ENCODE assay signal across 14 cellular contexts in the genomic region with DNA sequence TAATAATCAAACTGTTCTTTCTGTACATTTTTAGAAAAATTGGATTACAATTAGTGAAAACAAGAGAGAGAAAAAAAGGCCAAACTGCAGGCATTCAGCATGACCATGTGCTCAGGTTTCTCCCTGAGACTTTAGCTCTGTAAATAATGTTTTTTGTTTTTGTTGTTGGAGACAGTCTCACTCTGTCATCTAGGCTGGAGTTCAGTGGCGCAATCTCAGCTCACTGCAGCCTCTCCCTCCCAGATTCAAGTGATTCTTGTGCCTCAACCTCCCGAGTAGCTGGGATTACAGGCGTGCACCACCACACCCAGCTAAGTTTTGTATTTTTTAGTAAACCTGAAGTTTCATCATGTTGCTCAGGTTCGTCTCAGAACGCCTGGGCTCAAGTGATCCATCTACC. TPM values are rescaled to one million over a fixed set of nuclear protein-coding genes. Genes with fewer than 3 reads are reported as not detected.
DNase-seq lines count a peak whose midpoint lies in the region; ATAC-seq and TF ChIP-seq lines count a peak whose summit lies in the region.
"Had no signal": no experiment of that assay in that cellular context is flagged by ENCODE, and none has a peak within 500 bp of the region (broad histone marks: within the 10 kb centered on the region; RNA-seq: fewer than 3 reads in every experiment).

No MANE protein-coding gene starts in this region.

- TF ChIP-seq CTCF in heart right ventricle (IDR thresholded peaks at IDR 0.05): no peak
- no peak for TF ChIP-seq CTCF in mesothelial cell of epicardium (IDR thresholded peaks at IDR 0.05; ENCODE audit: unreplicated experiment)
- no peak for TF ChIP-seq CTCF in BE2C (IDR thresholded peaks at IDR 0.05; ENCODE audit: low read depth, low read length)

- no peak overlapping the region for H3K4me3 Mint-ChIP-seq in dendritic cell treated with granulocyte-macrophage colony-stimulating factor and Interleukin-4, amounts not matched to agents 40 ng/mL and 50 ng/mL, for 4 days
- H3K4me3 Mint-ChIP-seq in mesothelial cell of epicardium: no peak overlapping the region
- H3K4me3 Mint-ChIP-seq in natural killer cell treated with Interleukin-12 subunit alpha and Interleukin-12 subunit beta and Interleukin-15 and Interleukin-18, amount 100 ng/mL, for 72 hours: no peak overlapping the region
- H3K4me3 Mint-ChIP-seq: activated CD4-positive, alpha-beta memory T cell treated with anti-CD3 and anti-CD28 coated beads for 36 hours had no signal

- H3K27ac ChIP-seq in heart right ventricle: peak overlapping the region in 8 of 10 donors; percentile 63 to 77 (median 66)
- H3K27ac ChIP-seq: right lobe of liver had no signal

- WGBS in heart right ventricle, 2 donors: 94 to 96% methylated on average over 5 of the region's 5 CpGs

- intact Hi-C loops in heart right ventricle (cut with DNase I) (no loop called here), cardiac septum (cut with DNase I) (no loop called here)
- intact Hi-C loops in dendritic cell treated with granulocyte-macrophage colony-stimulating factor and Interleukin-4, amounts not matched to agents 40 ng/mL and 50 ng/mL, for 4 days (cut with micrococcal nuclease): loop anchor here (2.0 kb wide), 1 partner anchor 22 kb away; the partner anchor contains the start of gene BZW2

- no peaks in the 10 kb centered on the region for H3K27me3 Mint-ChIP-seq in dendritic cell treated with granulocyte-macrophage colony-stimulating factor and Interleukin-4, amounts not matched to agents 40 ng/mL and 50 ng/mL, for 4 days
- no peaks in the 10 kb centered on the region for H3K27me3 Mint-ChIP-seq in mesothelial cell of epicardium (ENCODE audit: low read depth)
- H3K27me3 Mint-ChIP-seq in natural killer cell treated with Interleukin-12 subunit alpha and Interleukin-12 subunit beta and Interleukin-15 and Interleukin-18, amount 100 ng/mL, for 72 hours: no peaks in the 10 kb centered on the region
- H3K27me3 Mint-ChIP-seq: activated CD4-positive, alpha-beta memory T cell treated with anti-CD3 and anti-CD28 coated beads for 36 hours had no signal

- DNase-seq in heart right ventricle (no peak), cardiac septum (ENCODE audit: low spot score) (no peak), mesothelial cell of epicardium (ENCODE audit: low spot score in 2 of 2, unreplicated experiment in 2 of 2) (no peak), NCI-H69 (lab: John Stamatoyannopoulos, UW) (no peak), HCEC 1CT (no peak), BE2C (no peak)
- DNase-seq in natural killer cell treated with Interleukin-12 subunit alpha and Interleukin-12 subunit beta and Interleukin-15 and Interleukin-18, amount 100 ng/mL, for 72 hours (ENCODE audit: low spot score): no peak
- DNase-seq: ACHN; activated CD4-positive, alpha-beta memory T cell treated with anti-CD3 and anti-CD28 coated beads for 36 hours; Kasumi-1; right lobe of liver; T-helper 2 cell; testis had no signal

- H3K4me1 ChIP-seq in heart right ventricle (peaks cover 0 to 48% (median 35%) of the 10 kb centered on the region in 9 donors), BE2C (peaks cover 8% of the 10 kb centered on the region)
- H3K4me1 ChIP-seq: right lobe of liver had no signal

- ATAC-seq in heart right ventricle: no peak
- no peak for ATAC-seq in natural killer cell treated with Interleukin-12 subunit alpha and Interleukin-12 subunit beta and Interleukin-15 and Interleukin-18, amount 100 ng/mL, for 72 hours

- H3K9me3 ChIP-seq in heart right ventricle (peaks cover 0 to 4% (median 0%) of the 10 kb centered on the region in 11 donors), BE2C (no peaks in the 10 kb centered on the region)
- H3K9me3 ChIP-seq: right lobe of liver, testis had no signal

- H3K4me3 ChIP-seq in heart right ventricle: no peak overlapping the region
- H3K4me3 ChIP-seq in BE2C (ENCODE audit: low read depth, low read length): no peak overlapping the region
- H3K4me3 ChIP-seq: right lobe of liver, testis had no signal

- peaks cover 9% of the 10 kb centered on the region for H3K9me3 Mint-ChIP-seq in dendritic cell treated with granulocyte-macrophage colony-stimulating factor and Interleukin-4, amounts not matched to agents 40 ng/mL and 50 ng/mL, for 4 days
- peaks cover 22% of the 10 kb centered on the region for H3K9me3 Mint-ChIP-seq in mesothelial cell of epicardium
- H3K9me3 Mint-ChIP-seq in natural killer cell treated with Interleukin-12 subunit alpha and Interleukin-12 subunit beta and Interleukin-15 and Interleukin-18, amount 100 ng/mL, for 72 hours: no peaks in the 10 kb centered on the region
- H3K9me3 Mint-ChIP-seq: activated CD4-positive, alpha-beta memory T cell treated with anti-CD3 and anti-CD28 coated beads for 36 hours had no signal

- peaks cover 0 to 34% (median 4%) of the 10 kb centered on the region in 9 donors for H3K36me3 ChIP-seq in heart right ventricle
- H3K36me3 ChIP-seq in BE2C: peaks cover 52% of the 10 kb centered on the region
- H3K36me3 ChIP-seq: right lobe of liver had no signal

- H3K4me1 Mint-ChIP-seq in dendritic cell treated with granulocyte-macrophage colony-stimulating factor and Interleukin-4, amounts not matched to agents 40 ng/mL and 50 ng/mL, for 4 days (ENCODE audit: low read depth): peaks cover 42% of the 10 kb centered on the region
- H3K4me1 Mint-ChIP-seq in mesothelial cell of epicardium: peaks cover 18% of the 10 kb centered on the region
- peaks cover 14 to 19% of the 10 kb centered on the region in 2 donors for H3K4me1 Mint-ChIP-seq in natural killer cell treated with Interleukin-12 subunit alpha and Interleukin-12 subunit beta and Interleukin-15 and Interleukin-18, amount 100 ng/mL, for 72 hours (ENCODE audit: low read depth in 2 of 2)

- H3K27me3 ChIP-seq in heart right ventricle: no peaks in the 10 kb centered on the region
- no peaks in the 10 kb centered on the region for H3K27me3 ChIP-seq in BE2C
- H3K27me3 ChIP-seq: right lobe of liver, testis had no signal

- H3K27ac Mint-ChIP-seq in dendritic cell treated with granulocyte-macrophage colony-stimulating factor and Interleukin-4, amounts not matched to agents 40 ng/mL and 50 ng/mL, for 4 days: peak overlapping the region; percentile 75
- H3K27ac Mint-ChIP-seq in mesothelial cell of epicardium: peak overlapping the region; percentile 78
- H3K27ac Mint-ChIP-seq in natural killer cell treated with Interleukin-12 subunit alpha and Interleukin-12 subunit beta and Interleukin-15 and Interleukin-18, amount 100 ng/mL, for 72 hours: no peak overlapping the region
- H3K27ac Mint-ChIP-seq: activated CD4-positive, alpha-beta memory T cell treated with anti-CD3 and anti-CD28 coated beads for 36 hours had no signal

- peaks cover 53% of the 10 kb centered on the region for H3K36me3 Mint-ChIP-seq in dendritic cell treated with granulocyte-macrophage colony-stimulating factor and Interleukin-4, amounts not matched to agents 40 ng/mL and 50 ng/mL, for 4 days (ENCODE audit: low read depth)
- peaks cover 44% of the 10 kb centered on the region for H3K36me3 Mint-ChIP-seq in mesothelial cell of epicardium
- H3K36me3 Mint-ChIP-seq in natural killer cell treated with Interleukin-12 subunit alpha and Interleukin-12 subunit beta and Interleukin-15 and Interleukin-18, amount 100 ng/mL, for 72 hours: peaks cover 24% of the 10 kb centered on the region

RNA-seq across cellular contexts. Expression of gene BZW2, which starts 23.0 kb away (rescaled TPM):
- 100 to 1,000 TPM; 231 to 470 (median 351) TPM for total RNA-seq in heart right ventricle
- polyA plus RNA-seq in heart right ventricle: 100 to 1,000 TPM; 147 to 177 TPM
- total RNA-seq in cardiac septum: 285 TPM
- 73.9 to 77.6 TPM (median 75.9 TPM) in 3 replicates for total RNA-seq in mesothelial cell of epicardium
- total RNA-seq in natural killer cell treated with Interleukin-12 subunit alpha and Interleukin-12 subunit beta and Interleukin-15 and Interleukin-18, amount 100 ng/mL, for 72 hours: 10 to 100 TPM; 50.5 to 69.3 TPM
- 163 TPM for polyA plus RNA-seq in BE2C (2012; ENCODE audit: insufficient read depth, insufficient read length, low read depth)

RNA-seq across cellular contexts. Expression of gene ANKMY2, which starts 23.4 kb away (rescaled TPM):
- total RNA-seq in heart right ventricle (10 to 100 TPM; 21.1 to 46.7 (median 35.8) TPM), cardiac septum (36.5 TPM), mesothelial cell of epicardium (23.5 to 25.0 TPM (median 24.4 TPM) in 3 replicates)
- 10 to 100 TPM; 10.7 to 13.3 TPM for polyA plus RNA-seq in heart right ventricle
- total RNA-seq in natural killer cell treated with Interleukin-12 subunit alpha and Interleukin-12 subunit beta and Interleukin-15 and Interleukin-18, amount 100 ng/mL, for 72 hours: 10 to 100 TPM; 11.3 to 13.4 TPM
- polyA plus RNA-seq in BE2C (2012; ENCODE audit: insufficient read depth, insufficient read length, low read depth): 12.6 TPM

Comparison
In these comparisons a context has a peak if more than half of its experiments do, and no peak if none do; other contexts are left out.
1. H3K27ac Mint-ChIP-seq: peak in dendritic cell treated with granulocyte-macrophage colony-stimulating factor and Interleukin-4, amounts not matched to agents 40 ng/mL and 50 ng/mL, for 4 days (single experiment) and mesothelial cell of epicardium (single experiment); none in natural killer cell treated with Interleukin-12 subunit alpha and Interleukin-12 subunit beta and Interleukin-15 and Interleukin-18, amount 100 ng/mL, for 72 hours (0 of 2).